Comparison of ENCODE assay signal across 8 cellular contexts in the genomic region with DNA sequence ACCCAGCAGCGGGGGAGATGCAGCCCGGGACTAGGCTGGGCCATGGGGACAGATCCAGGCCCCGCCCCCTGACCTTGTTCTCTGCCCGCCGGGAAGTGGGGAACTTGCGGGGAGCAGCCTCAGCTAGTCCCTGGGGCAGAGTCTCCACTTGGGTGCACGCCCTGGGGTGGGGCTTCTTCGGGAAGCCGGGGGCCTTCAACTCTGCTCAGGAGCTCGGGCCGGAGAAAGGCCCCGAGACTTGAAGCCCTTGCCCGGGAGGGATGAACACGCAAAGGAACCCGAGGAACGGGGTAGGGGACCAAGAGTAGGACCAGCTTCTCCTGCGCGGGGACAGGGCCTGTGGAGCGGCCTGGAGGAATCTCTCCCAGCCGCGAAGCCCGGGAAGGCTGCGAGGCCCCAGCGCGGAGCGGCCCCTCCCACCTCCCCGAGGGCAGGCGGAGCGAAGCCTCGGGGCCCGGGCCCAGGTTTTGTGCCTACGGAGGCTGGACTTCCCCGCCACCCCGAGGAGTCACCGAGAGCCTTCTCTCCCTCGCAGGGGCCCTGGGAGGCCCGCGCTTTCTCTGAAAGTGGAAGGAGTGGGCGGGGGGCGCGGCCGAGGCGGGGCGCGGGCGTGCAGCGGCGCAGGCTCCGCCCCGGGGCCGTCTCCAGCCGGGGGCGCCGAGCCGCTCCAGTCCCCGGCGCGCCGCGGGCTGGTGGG. TPM values are rescaled to one million over a fixed set of nuclear protein-coding genes. Genes with fewer than 3 reads are reported as not detected.
A peak's percentile ranks its signal among the peaks of the same experiment; 100 is the strongest.
DNase-seq lines count a peak whose midpoint lies in the region; ATAC-seq and TF ChIP-seq lines count a peak whose summit lies in the region.

A gene (plus strand): TSS at position 670 of the 697 bp plus-strand sequence. CDS start 54 bp downstream, outside the sequence.

- peak; percentile 62 to 87 (median 66) for DNase-seq in CD4-positive, alpha-beta memory T cell
- DNase-seq in PC-3 (peak; percentile 70), fibroblast of gingiva (ENCODE audit: low read depth) (peak; percentile 68), neural crest cell (ENCODE audit: low read depth, low spot score) (peak; percentile 60), stomach (peak; percentile 86)
- peak; percentile 94 to 95 for DNase-seq in activated T-cell treated with anti-CD3 and anti-CD28 coated beads, Interleukin-2, amount 50 U/mL, for 48 hours

- H3K9ac ChIP-seq in PC-3 (ENCODE audit: low read length), result peak within 1 kb of the TSS; percentile 63

- H3K79me2 ChIP-seq in PC-3 (ENCODE audit: low read length), result no peaks in the 10 kb centered on the region

- H3F3A ChIP-seq in PC-3 (ENCODE audit: low read length, unreplicated experiment), result no peaks in the 10 kb centered on the region

- H3K27me3 Mint-ChIP-seq in CD4-positive, alpha-beta memory T cell, result peaks cover 9 to 13% of the 10 kb centered on the region in 2 donors
- H3K27me3 Mint-ChIP-seq in neural crest cell (ENCODE audit: low read depth), result peaks cover 68% of the 10 kb centered on the region

- no peaks in the 10 kb centered on the region for H3K9me2 ChIP-seq in PC-3 (replicated peaks; ENCODE audit: low read length)

- 0 to 1% (median 0%) methylated on average over 10 to 60 of the region's 60 CpGs for WGBS in stomach, 5 donors

- POLR2A ChIA-PET in CD4-positive, alpha-beta memory T cell (lab: Charles Lee; ENCODE audit: partially characterized antibody), result interaction anchor here (1.0 to 1.9 kb wide), 7 partner anchors 8 to 51 kb away, joined by 3 to 10 read pairs (median 4); a partner anchor contains a TSS
- POLR2A ChIA-PET in PC-3 (lab: Charles Lee; ENCODE audit: unreplicated experiment), result interaction anchor here (0.6 to 0.7 kb wide), 2 partner anchors 72 to 471 kb away, joined by 3 to 4 read pairs; no protein-coding TSS in a partner anchor

- H4K20me1 ChIP-seq in PC-3 (ENCODE audit: low read length), result no peaks in the 10 kb centered on the region

- peaks cover 0 to 2% of the 10 kb centered on the region in 2 donors for H3K36me3 Mint-ChIP-seq in CD4-positive, alpha-beta memory T cell
- H3K36me3 Mint-ChIP-seq in neural crest cell (ENCODE audit: low read depth), result no peaks in the 10 kb centered on the region

- intact Hi-C loops in CD4-positive, alpha-beta memory T cell (cut with micrococcal nuclease), result loop anchor here (1.0 kb wide), 1 partner anchor 9 kb away; no protein-coding TSS in a partner anchor
- intact Hi-C loops in PC-3 (cut with micrococcal nuclease) (loop anchor here (10.0 kb wide), 1 partner anchor 51 kb away; a partner anchor contains a TSS), stomach (cut with DNase I; ENCODE audit: low total_unique reads) (no loop called here)

- no peaks in the 10 kb centered on the region for H3K9me3 Mint-ChIP-seq in CD4-positive, alpha-beta memory T cell
- H3K9me3 Mint-ChIP-seq in neural crest cell, result no peaks in the 10 kb centered on the region

- no peak for TF ChIP-seq POLR2A in stomach (IDR thresholded peaks at IDR 0.05)

- TF ChIP-seq CTCF in PC-3 (conservative IDR thresholded peaks at IDR 0.05; ENCODE audit: low read depth, low read length) (no peak), neural crest cell (conservative IDR thresholded peaks at IDR 0.05) (no peak), stomach (IDR thresholded peaks at IDR 0.05) (no peak)

- peak within 1 kb of the TSS; percentile 79 to 91 (median 87) for H3K4me3 Mint-ChIP-seq in CD4-positive, alpha-beta memory T cell
- H3K4me3 Mint-ChIP-seq in neural crest cell, result peak within 1 kb of the TSS; percentile 82

- H3K27ac ChIP-seq in CD4-positive, alpha-beta memory T cell (ENCODE audit: low read depth, low read length), result peak within 1 kb of the TSS; percentile 48
- H3K27ac ChIP-seq in PC-3 (ENCODE audit: low read length) (peak within 1 kb of the TSS; percentile 49), stomach (peak within 1 kb of the TSS; percentile 76 to 91 (median 85))

- peaks cover 39% of the 10 kb centered on the region for H3K4me1 ChIP-seq in CD4-positive, alpha-beta memory T cell (ENCODE audit: insufficient read depth, low read length)
- H3K4me1 ChIP-seq in PC-3 (ENCODE audit: insufficient read depth, low read length), result peaks cover 38% of the 10 kb centered on the region
- peaks cover 42 to 51% (median 44%) of the 10 kb centered on the region in 4 donors for H3K4me1 ChIP-seq in stomach

- H2AFZ ChIP-seq in PC-3 (ENCODE audit: low read length), result peak within 1 kb of the TSS; percentile 95

- TF ChIP-seq EP300 in stomach (IDR thresholded peaks at IDR 0.05), result no peak

- H3K4me3 ChIP-seq in CD4-positive, alpha-beta memory T cell (ENCODE audit: low read length in 2 of 2), result peak within 1 kb of the TSS; percentile 27 to 55
- peak within 1 kb of the TSS; percentile 73 for H3K4me3 ChIP-seq in PC-3 (ENCODE audit: low read length)
- peak within 1 kb of the TSS; percentile 58 to 76 (median 66) for H3K4me3 ChIP-seq in stomach

- no TSS peak for BruUV-seq in PC-3 (replicated peaks; lab: Mats Ljungman, UMichigan)

- H3K4me1 Mint-ChIP-seq in CD4-positive, alpha-beta memory T cell, result peaks cover 11 to 23% (median 15%) of the 10 kb centered on the region in 4 donors
- H3K4me1 Mint-ChIP-seq in neural crest cell, result peaks cover 12% of the 10 kb centered on the region

- peak within 1 kb of the TSS in 6 of 7 donors; percentile 42 to 79 (median 57) for H3K27ac Mint-ChIP-seq in CD4-positive, alpha-beta memory T cell
- no peak within 1 kb of the TSS for H3K27ac Mint-ChIP-seq in neural crest cell (ENCODE audit: unreplicated experiment)

- peak within 1 kb of the TSS; percentile 96 for H3K4me2 ChIP-seq in PC-3 (ENCODE audit: low read length)

- no peaks in the 10 kb centered on the region for H3K36me3 ChIP-seq in CD4-positive, alpha-beta memory T cell (ENCODE audit: insufficient read depth, low read length)
- H3K36me3 ChIP-seq in PC-3 (ENCODE audit: low read depth, low read length) (no peaks in the 10 kb centered on the region), stomach (no peaks in the 10 kb centered on the region)

- CTCF ChIA-PET in CD4-positive, alpha-beta memory T cell (lab: Charles Lee; ENCODE audit: partially characterized antibody), result interaction anchor here (0.6 to 2.2 kb wide), 3 partner anchors 14 to 179 kb away, joined by 3 to 7 read pairs (median 6); no protein-coding TSS in a partner anchor
- CTCF ChIA-PET in PC-3 (lab: Charles Lee), result interaction anchor here (1.0 kb wide), 1 partner anchor 27 kb away, joined by 6 read pairs; no protein-coding TSS in a partner anchor

- no peaks in the 10 kb centered on the region for H3K9me3 ChIP-seq in CD4-positive, alpha-beta memory T cell (ENCODE audit: control insufficient read depth in 1 of 2, low read length in 2 of 2)
- H3K9me3 ChIP-seq in PC-3 (ENCODE audit: low read length) (no peaks in the 10 kb centered on the region), stomach (no peaks in the 10 kb centered on the region)

- H3K27me3 ChIP-seq in CD4-positive, alpha-beta memory T cell (ENCODE audit: insufficient read depth, low read length), result peaks cover 19% of the 10 kb centered on the region
- H3K27me3 ChIP-seq in PC-3 (ENCODE audit: low read length) (no peaks in the 10 kb centered on the region), stomach (peaks cover 0 to 77% (median 22%) of the 10 kb centered on the region in 3 donors)

- ATAC-seq in GM19397 (IDR thresholded peaks at IDR 0.05; ENCODE audit: unreplicated experiment) (peak; percentile 62), HG03558 (IDR thresholded peaks at IDR 0.05; ENCODE audit: extremely low read depth, unreplicated experiment) (peak; percentile 46), PC-3 (peak; percentile 65)

RNA-seq across cellular contexts. Expression of the gene that starts here (rescaled TPM):
- total RNA-seq in CD4-positive, alpha-beta memory T cell, result under 1 TPM in 1 of 2 experiments, not detected in 1; 0.36 TPM
- under 1 TPM; 0.23 to 0.46 TPM for polyA plus RNA-seq in CD4-positive, alpha-beta memory T cell
- total RNA-seq in PC-3 (2014; rRNA removed) (7.8 and 16.8 TPM in 2 replicates), neural crest cell (1.3 and 1.5 TPM in 2 replicates), stomach (100 to 1,000 TPM in 1 of 5 donors, 10 to 100 TPM in 3, 1 to 10 TPM in 1; 3.6 to 308 (median 30.9) TPM)
- 10 to 100 TPM in 1 of 3 donors, 1 to 10 TPM in 2; 3.0 to 35.7 (median 6.8) TPM for polyA plus RNA-seq in stomach

Comparison
In these comparisons a context has a peak if more than half of its experiments do, and no peak if none do; other contexts are left out.
1. Peak in every context shown above with its lines: DNase-seq, ATAC-seq, H3K4me3 ChIP-seq and H3K27ac ChIP-seq.
2. Peak in DNase-seq, H3K4me3 ChIP-seq and H3K27ac ChIP-seq in CD4-positive, alpha-beta memory T cell; RNA of the gene not detected or under 1 TPM.